ENCODE assay signal across 12 cellular contexts in the genomic region with DNA sequence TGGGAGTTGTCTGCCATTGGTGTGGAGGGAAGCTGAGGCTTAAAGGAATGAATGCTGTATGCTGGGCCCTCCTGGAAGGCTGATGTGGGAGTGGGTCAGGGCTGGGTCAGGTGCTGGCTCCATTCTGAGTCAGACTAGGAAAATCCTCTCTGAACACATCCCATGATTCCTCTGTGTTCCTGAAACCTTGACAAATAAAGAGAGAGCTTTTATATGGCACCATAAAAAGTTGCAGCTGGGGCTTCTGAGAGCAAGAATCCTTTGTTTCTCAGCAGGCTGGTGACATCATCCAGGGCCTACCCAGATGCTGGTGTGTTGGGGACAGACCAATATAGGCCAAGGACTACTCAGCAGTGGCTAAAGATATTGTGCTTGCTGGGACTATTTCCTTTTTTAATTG. TPM values are rescaled to one million over a fixed set of nuclear protein-coding genes. Genes with fewer than 3 reads are reported as not detected.
DNase-seq lines count a peak whose midpoint lies in the region; ATAC-seq and TF ChIP-seq lines count a peak whose summit lies in the region.
"Had no signal": no experiment of that assay in that cellular context is flagged by ENCODE, and none has a peak within 500 bp of the region (broad histone marks: within the 10 kb centered on the region; RNA-seq: fewer than 3 reads in every experiment).

No MANE protein-coding gene starts in this region.

- H3K9me3 ChIP-seq in adrenal gland (replicated peaks in 1 of 3) (no peaks in the 10 kb centered on the region), BE2C (no peaks in the 10 kb centered on the region)
- H3K9me3 ChIP-seq: uterus had no signal

- no peaks in the 10 kb centered on the region for H3K27me3 ChIP-seq in adrenal gland
- H3K27me3 ChIP-seq in BE2C: no peaks in the 10 kb centered on the region
- H3K27me3 ChIP-seq: uterus had no signal

- no peak for ATAC-seq in GM21360 (IDR thresholded peaks at IDR 0.05; ENCODE audit: unreplicated experiment)
- ATAC-seq: activated CD8-positive, alpha-beta memory T cell treated with anti-CD3 and anti-CD28 coated beads, Interleukin-2, amount 10 ng/mL, durations not matched to agents 7 days and 5 days had no signal

- H3K27ac ChIP-seq in 22Rv1: peak overlapping the region; percentile 37; the same call in 1 of the 2 replicates
- peak overlapping the region in 3 of 5 donors; percentile 11 to 65 (median 32) for H3K27ac ChIP-seq in adrenal gland
- H3K27ac ChIP-seq in coronary artery: no peak overlapping the region

- H3K4me3 ChIP-seq in adrenal gland (no peak overlapping the region), BE2C (ENCODE audit: low read depth, low read length) (no peak overlapping the region), coronary artery (no peak overlapping the region)
- H3K4me3 ChIP-seq: lung, uterus had no signal

- no peak for TF ChIP-seq POLR2A in adrenal gland (IDR thresholded peaks at IDR 0.05)

- TF ChIP-seq CTCF in 22Rv1 (IDR thresholded peaks at IDR 0.05) (no peak), adrenal gland (IDR thresholded peaks at IDR 0.05) (no peak), BE2C (IDR thresholded peaks at IDR 0.05; ENCODE audit: low read depth, low read length) (no peak), coronary artery (IDR thresholded peaks at IDR 0.05) (no peak)

- H3K36me3 ChIP-seq in adrenal gland (replicated peaks in 1 of 2) (no peaks in the 10 kb centered on the region), BE2C (no peaks in the 10 kb centered on the region)
- H3K36me3 ChIP-seq: uterus had no signal

- H3K4me1 ChIP-seq in adrenal gland (replicated peaks in 1 of 2) (peaks cover 0 to 8% of the 10 kb centered on the region in 2 donors), BE2C (peaks cover 14% of the 10 kb centered on the region)
- H3K4me1 ChIP-seq: uterus had no signal

- intact Hi-C loops in adrenal gland (cut with DNase I): no loop called here

- DNase-seq in GM04504 (ENCODE audit: low read depth): peak; percentile 36
- DNase-seq in adrenal gland: peak in 5 of 7 donors; percentile 33 to 66 (median 47)
- peak; percentile 9 for DNase-seq in kidney tubule cell (ENCODE audit: low spot score)
- DNase-seq in BE2C: no peak
- DNase-seq in coronary artery (ENCODE audit: low spot score): no peak
- DNase-seq in activated T-cell treated with anti-CD3 and anti-CD28 coated beads, Interleukin-2, amount 50 U/mL, for 48 hours: no peak
- DNase-seq: activated CD8-positive, alpha-beta memory T cell treated with anti-CD3 and anti-CD28 coated beads, Interleukin-2, amount 10 ng/mL, durations not matched to agents 7 days and 5 days; Kasumi-1; uterus had no signal

RNA-seq across cellular contexts. Expression of gene NFASC, which starts 27.8 kb away (rescaled TPM):
- total RNA-seq in adrenal gland: 10 to 100 TPM; 31.2 to 76.7 (median 49.5) TPM
- 10 to 100 TPM; 15.0 to 56.2 (median 24.6) TPM for polyA plus RNA-seq in adrenal gland
- 34.4 TPM for polyA plus RNA-seq in BE2C (2012; ENCODE audit: insufficient read depth, insufficient read length, low read depth)

Comparison
In these comparisons a context has a peak if more than half of its experiments do, and no peak if none do; other contexts are left out.
1. H3K27ac ChIP-seq: peak in 22Rv1 (single experiment) and adrenal gland (3 of 5); none in coronary artery (0 of 2).
2. DNase-seq: peak in GM04504 (single experiment), adrenal gland (5 of 7) and kidney tubule cell (single experiment); none in BE2C (single experiment), coronary artery (single experiment) and activated T-cell treated with anti-CD3 and anti-CD28 coated beads, Interleukin-2, amount 50 U/mL, for 48 hours (0 of 2).